ENCODE assay signal across 15 cellular contexts in genomic region chr16:72666267-72666666, GRCh38.
A peak's percentile ranks its signal among the peaks of the same experiment; 100 is the strongest.
DNase-seq lines count a peak whose midpoint lies in the region; ATAC-seq and TF ChIP-seq lines count a peak whose summit lies in the region.
"Had no signal": no experiment of that assay in that cellular context is flagged by ENCODE, and none has a peak within 500 bp of the region (broad histone marks: within the 10 kb centered on the region; RNA-seq: fewer than 3 reads in every experiment).

No MANE protein-coding gene starts in this region.

- no peak overlapping the region for H4K91ac ChIP-seq in neuronal stem cell (ENCODE audit: low read depth, low read length, poor library complexity)

- no peak overlapping the region for H2BK15ac ChIP-seq in neuronal stem cell (ENCODE audit: low read length)

- H3K9me3 ChIP-seq in DOHH2 (ENCODE audit: control insufficient read depth, insufficient read depth, low read length) = no peaks in the 10 kb centered on the region
- H3K9me3 ChIP-seq in neuronal stem cell (replicated peaks in 1 of 2; ENCODE audit: control insufficient read depth in 2 of 2, insufficient read depth in 1 of 2, low read depth in 1 of 2, low read length in 2 of 2) = peaks cover 0 to 18% of the 10 kb centered on the region in 2 donors
- H3K9me3 ChIP-seq in testis = no peaks in the 10 kb centered on the region

- peak overlapping the region in 2 of 3 experiments; percentile 76 to 95 for H3K4me3 Mint-ChIP-seq in nephron
- H3K4me3 Mint-ChIP-seq in naive thymus-derived CD8-positive, alpha-beta T cell = no peak overlapping the region

- TF ChIP-seq POLR2A in testis (IDR thresholded peaks at IDR 0.05) = no peak

- H3K4me3 ChIP-seq in DOHH2 (ENCODE audit: low read length) (peak overlapping the region; percentile 74), KMS-11 (IDR thresholded peaks at IDR 0.05; ENCODE audit: insufficient read depth, low read depth, low read length) (no peak overlapping the region), neuronal stem cell (ENCODE audit: low read length in 2 of 2) (no peak overlapping the region), testis (no peak overlapping the region)

- peak overlapping the region in 1 of 3 experiments; percentile 66 for H3K27ac Mint-ChIP-seq in nephron
- H3K27ac Mint-ChIP-seq in naive thymus-derived CD8-positive, alpha-beta T cell = peak overlapping the region in 3 of 10 donors; percentile 20 to 56 (median 47)
- H3K27ac Mint-ChIP-seq: activated T-helper 17 cell treated with anti-CD3 and anti-CD28 coated beads, Interleukin-2, amount 50 U/mL, for 72 hours had no signal

- H3K4me1 ChIP-seq in DOHH2 (ENCODE audit: control insufficient read depth, low read length) = peaks cover 38% of the 10 kb centered on the region
- H3K4me1 ChIP-seq in KMS-11 (ENCODE audit: low read depth, poor library complexity, severe bottlenecking) = peaks cover 33% of the 10 kb centered on the region
- H3K4me1 ChIP-seq in neuronal stem cell (ENCODE audit: control insufficient read depth in 2 of 2, insufficient read depth in 1 of 2, low read depth in 1 of 2, low read length in 2 of 2) = no peaks in the 10 kb centered on the region
- H3K4me1 ChIP-seq in testis = no peaks in the 10 kb centered on the region

- no peaks in the 10 kb centered on the region for H3K79me1 ChIP-seq in neuronal stem cell (ENCODE audit: low read depth, low read length)

- no peak overlapping the region for H2BK120ac ChIP-seq in neuronal stem cell (ENCODE audit: low read depth, low read length)

- intact Hi-C loops in testis (cut with DNase I; ENCODE audit: low total_unique reads) = no loop called here

- H3K36me3 ChIP-seq in DOHH2 (ENCODE audit: control insufficient read depth, low read length) = peaks cover 4% of the 10 kb centered on the region
- no peaks in the 10 kb centered on the region for H3K36me3 ChIP-seq in KMS-11 (ENCODE audit: insufficient read depth)
- peaks cover 0 to 12% of the 10 kb centered on the region in 2 donors for H3K36me3 ChIP-seq in neuronal stem cell (replicated peaks in 1 of 2; ENCODE audit: control insufficient read depth in 2 of 2, insufficient read depth in 2 of 2, low read length in 2 of 2)
- no peaks in the 10 kb centered on the region for H3K36me3 ChIP-seq in testis (ENCODE audit: low read depth, missing control alignments)
- H3K36me3 ChIP-seq: heart left ventricle, left ventricle myocardium inferior had no signal

- peak overlapping the region; percentile 88 for H3K4me2 ChIP-seq in DOHH2 (ENCODE audit: low read length)
- peak overlapping the region; percentile 72; the same call in 1 of the 2 replicates for H3K4me2 ChIP-seq in KMS-11
- H3K4me2 ChIP-seq in neuronal stem cell (ENCODE audit: insufficient read depth, low read length, poor library complexity, severe bottlenecking) = no peak overlapping the region

- no peak overlapping the region for H2BK5ac ChIP-seq in neuronal stem cell (ENCODE audit: low read length)

- no peaks in the 10 kb centered on the region for H3K9me2 ChIP-seq in DOHH2 (replicated peaks; ENCODE audit: control insufficient read depth, low read length)

- H3K4me1 Mint-ChIP-seq in nephron = peaks cover 4% of the 10 kb centered on the region
- peaks cover 2 to 22% (median 16%) of the 10 kb centered on the region in 4 donors for H3K4me1 Mint-ChIP-seq in naive thymus-derived CD8-positive, alpha-beta T cell
- H3K4me1 Mint-ChIP-seq: activated T-helper 17 cell treated with anti-CD3 and anti-CD28 coated beads, Interleukin-2, amount 50 U/mL, for 72 hours had no signal

- WGBS in neuronal stem cell (ENCODE audit: extremely low coverage in 2 of 2, insufficient read length in 2 of 2, insufficient replicate concordance in 1 of 2), 2 donors = no CpG with 5 or more reads among the region's 2 CpGs
- WGBS in testis, 2 donors = 80 to 94% methylated on average over 2 of the region's 2 CpGs

- TF ChIP-seq CTCF in DOHH2 (IDR thresholded peaks at IDR 0.05; ENCODE audit: low read depth, low read length, poor library complexity, severe bottlenecking) = no peak
- TF ChIP-seq CTCF in KMS-11 (conservative IDR thresholded peaks at IDR 0.05; ENCODE audit: low read depth, low read length) = no peak
- TF ChIP-seq CTCF in nephron (IDR thresholded peaks at IDR 0.05; ENCODE audit: unreplicated experiment in 3 of 3) = no peak
- no peak for TF ChIP-seq CTCF in testis (IDR thresholded peaks at IDR 0.05)

- DNase-seq in amniotic epithelial cell (ENCODE audit: low read depth) (peak; percentile 15), neuronal stem cell (ENCODE audit: low spot score) (no peak), testis (no peak)
- no peak for DNase-seq in naive thymus-derived CD8-positive, alpha-beta T cell
- DNase-seq: activated CD4-positive, alpha-beta T cell treated with anti-CD3 and anti-CD28 coated beads, Interleukin-2, amount 10 ng/mL, durations not matched to agents 7 days and 5 days; CD4-positive, alpha-beta memory T cell; heart left ventricle; left ventricle myocardium inferior; NCI-H187 treated with DMSO at 0.1 percent for 48 hours had no signal

- H3F3A ChIP-seq in DOHH2 (ENCODE audit: control insufficient read depth, insufficient read depth) = no peaks in the 10 kb centered on the region

- H3K36me3 Mint-ChIP-seq in nephron (ENCODE audit: low read depth) = peaks cover 28% of the 10 kb centered on the region
- H3K36me3 Mint-ChIP-seq in naive thymus-derived CD8-positive, alpha-beta T cell = peaks cover 0 to 3% (median 0%) of the 10 kb centered on the region in 3 donors
- H3K36me3 Mint-ChIP-seq: natural killer cell treated with Interleukin-12 subunit alpha and Interleukin-12 subunit beta and Interleukin-15 and Interleukin-18, amount 100 ng/mL, for 72 hours had no signal

- no peaks in the 10 kb centered on the region for H3K27me3 Mint-ChIP-seq in nephron (ENCODE audit: low read depth)
- peaks cover 0 to 4% (median 1%) of the 10 kb centered on the region in 5 donors for H3K27me3 Mint-ChIP-seq in naive thymus-derived CD8-positive, alpha-beta T cell
- H3K27me3 Mint-ChIP-seq: activated CD4-positive, alpha-beta T cell treated with anti-CD3 and anti-CD28 coated beads, Interleukin-2, amount 10 ng/mL, durations not matched to agents 7 days and 5 days; activated T-helper 17 cell treated with anti-CD3 and anti-CD28 coated beads, Interleukin-2, amount 50 U/mL, for 72 hours; CD4-positive, alpha-beta memory T cell; natural killer cell treated with Interleukin-12 subunit alpha and Interleukin-12 subunit beta and Interleukin-15 and Interleukin-18, amount 100 ng/mL, for 72 hours had no signal

- H3K23ac ChIP-seq in neuronal stem cell (ENCODE audit: low read depth, low read length, poor library complexity) = no peak overlapping the region

- H3K79me2 ChIP-seq in DOHH2 (ENCODE audit: control insufficient read depth, low read length) (peaks cover 42% of the 10 kb centered on the region), KMS-11 (ENCODE audit: insufficient read depth, low read depth) (peaks cover 26% of the 10 kb centered on the region; the same call in 1 of the 2 replicates)

- H4K20me1 ChIP-seq in DOHH2 (ENCODE audit: control insufficient read depth, insufficient read depth, low read depth, low read length) = no peaks in the 10 kb centered on the region
- H4K20me1 ChIP-seq in KMS-11 (ENCODE audit: insufficient read depth) = no peaks in the 10 kb centered on the region

- H3K27ac ChIP-seq in DOHH2 (ENCODE audit: low read depth, low read length) (no peak overlapping the region), KMS-11 (no peak overlapping the region), neuronal stem cell (replicated peaks; ENCODE audit: low read length) (no peak overlapping the region), testis (no peak overlapping the region)
- H3K27ac ChIP-seq: heart left ventricle, left ventricle myocardium inferior had no signal

- H2AFZ ChIP-seq in KMS-11 (ENCODE audit: low read depth) = no peak overlapping the region
- H2AFZ ChIP-seq in neuronal stem cell (ENCODE audit: low read length) = no peak overlapping the region

- H3K18ac ChIP-seq in neuronal stem cell (ENCODE audit: low read length) = no peak overlapping the region

- ATAC-seq in HG03095 (IDR thresholded peaks at IDR 0.05; ENCODE audit: unreplicated experiment) = no peak
- ATAC-seq in naive thymus-derived CD8-positive, alpha-beta T cell = no peak
- ATAC-seq: activated T-helper 17 cell treated with anti-CD3 and anti-CD28 coated beads, Interleukin-2, amount 50 U/mL, for 72 hours; heart left ventricle; natural killer cell treated with Interleukin-12 subunit alpha and Interleukin-12 subunit beta and Interleukin-15 and Interleukin-18, amount 100 ng/mL, for 72 hours had no signal

- no peak overlapping the region for H2AK5ac ChIP-seq in neuronal stem cell (ENCODE audit: low read depth, low read length)

- POLR2A ChIA-PET in naive thymus-derived CD8-positive, alpha-beta T cell (lab: Charles Lee) = interaction anchor here (0.6 kb wide), 1 partner anchor 144 kb away, joined by 3 read pairs; no protein-coding TSS in a partner anchor

- no peak overlapping the region for H3K4ac ChIP-seq in neuronal stem cell (ENCODE audit: low read length)

- no peak overlapping the region for H4K8ac ChIP-seq in neuronal stem cell (ENCODE audit: low read depth, low read length)

- no peak overlapping the region for H3K14ac ChIP-seq in neuronal stem cell (ENCODE audit: low read length)

- peaks cover 19% of the 10 kb centered on the region for H3K9me3 Mint-ChIP-seq in nephron
- peaks cover 0 to 9% (median 3%) of the 10 kb centered on the region in 9 donors for H3K9me3 Mint-ChIP-seq in naive thymus-derived CD8-positive, alpha-beta T cell
- H3K9me3 Mint-ChIP-seq: activated CD4-positive, alpha-beta T cell treated with anti-CD3 and anti-CD28 coated beads, Interleukin-2, amount 10 ng/mL, durations not matched to agents 7 days and 5 days; activated T-helper 17 cell treated with anti-CD3 and anti-CD28 coated beads, Interleukin-2, amount 50 U/mL, for 72 hours; natural killer cell treated with Interleukin-12 subunit alpha and Interleukin-12 subunit beta and Interleukin-15 and Interleukin-18, amount 100 ng/mL, for 72 hours had no signal

- H3K27me3 ChIP-seq in DOHH2 (ENCODE audit: control insufficient read depth, low read length) = no peaks in the 10 kb centered on the region
- H3K27me3 ChIP-seq in KMS-11 (ENCODE audit: insufficient read depth, low read depth) = no peaks in the 10 kb centered on the region
- H3K27me3 ChIP-seq in neuronal stem cell (ENCODE audit: control insufficient read depth in 3 of 3, insufficient read depth in 3 of 3, low read depth in 1 of 3, low read length in 3 of 3) = no peaks in the 10 kb centered on the region
- H3K27me3 ChIP-seq in testis = no peaks in the 10 kb centered on the region
- H3K27me3 ChIP-seq: heart left ventricle had no signal

- H2BK12ac ChIP-seq in neuronal stem cell (ENCODE audit: low read length) = no peak overlapping the region

- H3K9ac ChIP-seq in KMS-11 (no peak overlapping the region), neuronal stem cell (ENCODE audit: low read depth, low read length, poor library complexity) (no peak overlapping the region)

Comparison
In these comparisons a context has a peak if more than half of its experiments do, and no peak if none do; other contexts are left out.
1. H3K4me3 Mint-ChIP-seq: peak in nephron (2 of 3); none in naive thymus-derived CD8-positive, alpha-beta T cell (0 of 10).